ENCODE assay signal across 8 cellular contexts in genomic region chr7:27740449-27741086, GRCh38. TPM values are rescaled to one million over a fixed set of nuclear protein-coding genes. Genes with fewer than 3 reads are reported as not detected.
A peak's percentile ranks its signal among the peaks of the same experiment; 100 is the strongest.
DNase-seq lines count a peak whose midpoint lies in the region; ATAC-seq and TF ChIP-seq lines count a peak whose summit lies in the region.

No MANE protein-coding gene starts in this region.

- H3K9me3 ChIP-seq in aorta (ENCODE audit: control insufficient read depth, low read length), result no peaks in the 10 kb centered on the region

- peak overlapping the region; percentile 99 for H3K27ac Mint-ChIP-seq in T-helper 2 cell treated with Interferon-gamma antibody and Interleukin-4, amounts not matched to agents 5 μg/mL and 100 μg/mL, for 36 hours

- DNase-seq in NCI-H146 treated with DMSO at 0.1 percent for 48 hours (lab: John Stamatoyannopoulos, UW; ENCODE audit: unreplicated experiment) (peak; percentile 79), anterior cingulate cortex (lab: John Stamatoyannopoulos, UW) (peak in 57 of 58 donors; percentile 18 to 79 (median 55)), hepatic stellate cell (ENCODE audit: low spot score) (peak; percentile 66), aorta (peak; percentile 86 to 93)
- peak; percentile 87 for DNase-seq in T-helper 2 cell treated with Interferon-gamma antibody and Interleukin-4, amounts not matched to agents 5 μg/mL and 100 μg/mL, for 36 hours (ENCODE audit: low spot score)

- WGBS in aorta, 2 donors, result 0% methylated on average over 49 of the region's 49 CpGs

- H3K4me3 Mint-ChIP-seq in T-helper 2 cell treated with Interferon-gamma antibody and Interleukin-4, amounts not matched to agents 5 μg/mL and 100 μg/mL, for 36 hours, result peak overlapping the region; percentile 94

- H3K27ac ChIP-seq in rectal smooth muscle tissue (ENCODE audit: low read depth, low read length) (peak overlapping the region; percentile 87), aorta (ENCODE audit: low read depth in 1 of 2, low read length in 2 of 2) (peak overlapping the region; percentile 91 to 97)

- no peaks in the 10 kb centered on the region for H3K9me3 Mint-ChIP-seq in T-helper 2 cell treated with Interferon-gamma antibody and Interleukin-4, amounts not matched to agents 5 μg/mL and 100 μg/mL, for 36 hours

- TF ChIP-seq POLR2A in GM18505 (IDR thresholded peaks at IDR 0.05; ENCODE audit: borderline replicate concordance, extremely low read depth, insufficient read depth, insufficient read length), result peak; percentile 22

- H3K4me1 Mint-ChIP-seq in T-helper 2 cell treated with Interferon-gamma antibody and Interleukin-4, amounts not matched to agents 5 μg/mL and 100 μg/mL, for 36 hours (ENCODE audit: low read depth), result peaks cover 28% of the 10 kb centered on the region

- H3K9ac ChIP-seq in rectal smooth muscle tissue (ENCODE audit: low read length), result peak overlapping the region; percentile 45

- H3K27me3 ChIP-seq in rectal smooth muscle tissue (ENCODE audit: control insufficient read depth, insufficient read depth, low read length) (no peaks in the 10 kb centered on the region), aorta (ENCODE audit: control insufficient read depth in 1 of 2, insufficient read depth in 2 of 2, low read length in 1 of 2) (no peaks in the 10 kb centered on the region)

- peaks cover 9% of the 10 kb centered on the region for H3K4me1 ChIP-seq in rectal smooth muscle tissue (ENCODE audit: control insufficient read depth, insufficient read depth, low read length)
- no peaks in the 10 kb centered on the region for H3K4me1 ChIP-seq in aorta (ENCODE audit: control insufficient read depth in 1 of 2, insufficient read depth in 2 of 2, low read length in 2 of 2)

- H3K36me3 Mint-ChIP-seq in T-helper 2 cell treated with Interferon-gamma antibody and Interleukin-4, amounts not matched to agents 5 μg/mL and 100 μg/mL, for 36 hours (ENCODE audit: low read depth), result peaks cover 7% of the 10 kb centered on the region

- intact Hi-C loops in aorta (cut with DNase I), result loop anchor here (1.0 to 10.0 kb wide), 5 partner anchors 42 to 284 kb away; partner anchors contain the start of gene HIBADH (in 1 of the 2)

- no peaks in the 10 kb centered on the region for H3K36me3 ChIP-seq in rectal smooth muscle tissue (ENCODE audit: control insufficient read depth, insufficient read depth, low read length)
- H3K36me3 ChIP-seq in aorta (ENCODE audit: control insufficient read depth in 1 of 2, insufficient read depth in 2 of 2, low read length in 1 of 2), result no peaks in the 10 kb centered on the region

- H3K4me3 ChIP-seq in rectal smooth muscle tissue (ENCODE audit: low read length) (peak overlapping the region; percentile 87), aorta (ENCODE audit: low read length in 2 of 2) (peak overlapping the region; percentile 63 to 98)

- peak; percentile 66 for ATAC-seq in GM18505 (IDR thresholded peaks at IDR 0.05; ENCODE audit: unreplicated experiment)
- ATAC-seq in HG02885 (IDR thresholded peaks at IDR 0.05; ENCODE audit: poor library complexity, unreplicated experiment), result peak; percentile 73
- ATAC-seq in aorta (ENCODE audit: low FRiP score), result peak; percentile 92

- peaks cover 3% of the 10 kb centered on the region for H3K27me3 Mint-ChIP-seq in T-helper 2 cell treated with Interferon-gamma antibody and Interleukin-4, amounts not matched to agents 5 μg/mL and 100 μg/mL, for 36 hours (ENCODE audit: low read depth)

RNA-seq across cellular contexts. Expression of gene TAX1BP1, which starts 0.6 kb away (rescaled TPM):
- total RNA-seq in aorta, result 100 to 1,000 TPM in 1 of 2 donors, 10 to 100 TPM in 1; 93.1 to 113 TPM
- 10 to 100 TPM; 68.4 to 79.9 TPM for polyA plus RNA-seq in aorta

Comparison
In these comparisons a context has a peak if more than half of its experiments do, and no peak if none do; other contexts are left out.
1. Peak in every context shown above with its lines: DNase-seq, ATAC-seq, H3K4me3 ChIP-seq and H3K27ac ChIP-seq.